In the genomic region with DNA sequence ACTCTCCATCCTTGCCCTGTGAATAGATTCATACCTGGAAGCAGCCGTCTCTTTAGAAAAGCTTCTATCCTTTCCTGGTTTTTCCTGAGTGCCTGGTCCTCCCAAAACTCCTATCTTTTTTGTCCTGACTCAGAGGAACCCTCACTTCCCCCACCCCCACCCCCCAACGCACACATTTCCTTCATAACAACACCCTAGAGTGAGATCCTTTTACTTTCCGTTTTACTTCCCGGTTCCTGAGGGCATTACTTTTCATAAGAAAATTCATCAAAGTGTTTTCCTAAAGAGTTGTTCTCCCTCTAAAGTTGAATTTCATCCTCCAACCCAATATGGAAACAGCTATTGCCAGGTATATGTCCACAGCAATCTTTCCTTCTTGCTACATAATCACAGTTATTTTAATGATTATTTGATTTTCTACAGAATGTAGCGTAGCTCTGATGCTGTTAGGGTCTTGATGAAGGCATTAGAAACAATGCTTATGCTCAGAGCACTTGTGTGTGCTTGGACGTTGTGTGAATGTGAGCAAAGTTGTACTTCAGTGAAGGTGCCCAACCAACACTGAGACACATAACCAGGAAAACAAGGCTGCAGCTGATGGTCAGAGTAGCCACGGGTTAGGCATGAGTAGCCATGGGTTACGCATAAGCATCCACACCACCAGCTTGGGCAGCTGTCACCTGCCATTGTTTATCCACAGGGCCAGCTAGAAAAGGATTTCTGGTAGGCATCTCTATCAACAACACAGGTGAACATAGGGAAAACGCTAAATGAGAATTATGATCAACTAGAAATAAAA, we compare ENCODE assay signal across 1 cellular context.
TF ChIP-seq lines count a peak whose summit lies in the region.

No MANE protein-coding gene starts in this region.

TF ChIP-seq in GM23338, 12 proteins besides CTCF, POLR2A, EP300 and RAD21 (continued from another document):
- no peak for TF ChIP-seq ZNF462 (CRISPR knock-in tag; IDR thresholded peaks at IDR 0.05)
- TF ChIP-seq ZNF114 (CRISPR knock-in tag; IDR thresholded peaks at IDR 0.05): no peak
- TF ChIP-seq POLR2AphosphoS5 (IDR thresholded peaks at IDR 0.05; ENCODE audit: low read depth): no peak
